ENCODE assay signal across 10 cellular contexts in the genomic region with DNA sequence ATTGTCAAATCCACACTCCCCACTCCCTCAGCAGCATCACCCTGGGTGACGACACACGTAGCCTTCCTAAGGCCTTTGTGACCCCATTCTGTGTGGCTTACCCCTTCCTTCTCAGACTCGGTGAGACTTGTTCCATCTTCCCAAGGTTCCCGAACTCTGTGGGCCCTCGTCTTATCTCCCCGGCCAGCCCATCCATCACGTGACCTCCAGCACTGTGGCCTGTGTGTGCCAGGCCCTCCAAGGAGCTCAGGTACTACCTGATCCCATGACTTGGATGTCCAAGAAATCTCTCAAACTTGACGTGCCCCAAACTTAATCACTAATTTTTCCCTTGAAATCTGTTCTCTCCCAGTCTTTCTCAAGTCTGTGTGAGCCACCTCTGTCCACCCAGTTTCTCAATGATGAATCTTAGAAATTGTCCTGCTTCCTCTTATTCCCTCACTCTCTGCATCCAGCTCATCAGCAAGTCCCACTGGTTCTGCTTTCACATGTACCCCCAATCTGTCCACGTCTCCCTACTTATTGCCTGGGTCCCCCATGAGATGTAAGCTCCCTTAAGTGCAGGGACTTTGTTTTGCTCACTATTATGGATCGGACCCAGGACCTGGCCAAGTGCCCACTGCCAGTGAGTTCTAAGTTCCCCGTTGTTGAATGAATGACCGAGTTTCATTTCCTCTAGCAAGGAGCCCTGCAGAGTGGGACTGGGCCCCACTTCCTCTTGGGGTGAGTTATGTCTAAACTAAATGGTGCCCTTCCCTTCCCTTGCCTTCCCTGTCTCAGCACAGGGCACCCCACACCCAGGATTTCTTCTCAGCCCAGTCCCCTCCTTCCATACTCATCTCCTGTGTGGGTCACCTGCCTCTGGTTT.
A peak's percentile ranks its signal among the peaks of the same experiment; 100 is the strongest.
DNase-seq lines count a peak whose midpoint lies in the region; ATAC-seq, FAIRE-seq and TF ChIP-seq lines count a peak whose summit lies in the region.
"Had no signal": no experiment of that assay in that cellular context is flagged by ENCODE, and none has a peak within 500 bp of the region (broad histone marks: within the 10 kb centered on the region; RNA-seq: fewer than 3 reads in every experiment).

No MANE protein-coding gene starts in this region.

- no peak overlapping the region for H3K4me2 ChIP-seq in hepatocyte
- H3K4me2 ChIP-seq: PC-9 had no signal

- H3K27me3 ChIP-seq in hepatocyte, result no peaks in the 10 kb centered on the region

- H3K36me3 ChIP-seq in hepatocyte (replicated peaks; ENCODE audit: insufficient read depth, low read depth), result no peaks in the 10 kb centered on the region

- no peaks in the 10 kb centered on the region for H3K9me2 ChIP-seq in hepatocyte (replicated peaks; ENCODE audit: insufficient read depth)

- H3K4me3 ChIP-seq in hepatocyte, result no peak overlapping the region
- H3K4me3 ChIP-seq: PC-9 had no signal

- H4K20me1 ChIP-seq in hepatocyte (ENCODE audit: insufficient read depth, poor library complexity, severe bottlenecking), result no peaks in the 10 kb centered on the region

- no peaks in the 10 kb centered on the region for H3K79me2 ChIP-seq in hepatocyte

- no peak for TF ChIP-seq CTCF in hepatocyte (IDR thresholded peaks at IDR 0.05; ENCODE audit: poor library complexity)

- no peaks in the 10 kb centered on the region for H3K9me3 ChIP-seq in hepatocyte (ENCODE audit: low read depth)

- ATAC-seq in GM19397 (IDR thresholded peaks at IDR 0.05; ENCODE audit: unreplicated experiment), result peak; percentile 72
- ATAC-seq in HG03097 (IDR thresholded peaks at IDR 0.05; ENCODE audit: low FRiP score, unreplicated experiment), result peak; percentile 63
- ATAC-seq in GM21717 (IDR thresholded peaks at IDR 0.05; ENCODE audit: unreplicated experiment), result no peak

- H2AFZ ChIP-seq in hepatocyte, result no peak overlapping the region
- H2AFZ ChIP-seq: PC-9 had no signal

- no peak for FAIRE-seq in HTR-8/SVneo (lab: Jason Lieb, UNC)
- FAIRE-seq: colon had no signal

- H3K4me1 ChIP-seq in hepatocyte (ENCODE audit: insufficient read depth), result no peaks in the 10 kb centered on the region

- peak; percentile 70 for DNase-seq in SKM-1 treated with dmso at 0.1 percent for 144 hours (lab: John Stamatoyannopoulos, UW; ENCODE audit: unreplicated experiment)
- peak; percentile 75 for DNase-seq in pons (ENCODE audit: low spot score)
- no peak for DNase-seq in hepatocyte (ENCODE audit: low spot score)
- no peak for DNase-seq in HTR-8/SVneo (ENCODE audit: insufficient read length, low spot score)
- no peak for DNase-seq in NCI-H2227 (lab: John Stamatoyannopoulos, UW; ENCODE audit: unreplicated experiment)
- DNase-seq: PC-9 had no signal

- 95% methylated on average over 12 of the region's 12 CpGs for WGBS in hepatocyte (ENCODE audit: low lambda C conversion rate, missing lambda C conversion rate)

- H3K27ac ChIP-seq in hepatocyte, result no peak overlapping the region
- H3K27ac ChIP-seq: PC-9 had no signal

Comparison
In these comparisons a context has a peak if more than half of its experiments do, and no peak if none do; other contexts are left out.
1. DNase-seq: peak in SKM-1 treated with dmso at 0.1 percent for 144 hours (single experiment) and pons (single experiment); none in hepatocyte (single experiment), HTR-8/SVneo (single experiment) and NCI-H2227 (single experiment).